In the genomic region with DNA sequence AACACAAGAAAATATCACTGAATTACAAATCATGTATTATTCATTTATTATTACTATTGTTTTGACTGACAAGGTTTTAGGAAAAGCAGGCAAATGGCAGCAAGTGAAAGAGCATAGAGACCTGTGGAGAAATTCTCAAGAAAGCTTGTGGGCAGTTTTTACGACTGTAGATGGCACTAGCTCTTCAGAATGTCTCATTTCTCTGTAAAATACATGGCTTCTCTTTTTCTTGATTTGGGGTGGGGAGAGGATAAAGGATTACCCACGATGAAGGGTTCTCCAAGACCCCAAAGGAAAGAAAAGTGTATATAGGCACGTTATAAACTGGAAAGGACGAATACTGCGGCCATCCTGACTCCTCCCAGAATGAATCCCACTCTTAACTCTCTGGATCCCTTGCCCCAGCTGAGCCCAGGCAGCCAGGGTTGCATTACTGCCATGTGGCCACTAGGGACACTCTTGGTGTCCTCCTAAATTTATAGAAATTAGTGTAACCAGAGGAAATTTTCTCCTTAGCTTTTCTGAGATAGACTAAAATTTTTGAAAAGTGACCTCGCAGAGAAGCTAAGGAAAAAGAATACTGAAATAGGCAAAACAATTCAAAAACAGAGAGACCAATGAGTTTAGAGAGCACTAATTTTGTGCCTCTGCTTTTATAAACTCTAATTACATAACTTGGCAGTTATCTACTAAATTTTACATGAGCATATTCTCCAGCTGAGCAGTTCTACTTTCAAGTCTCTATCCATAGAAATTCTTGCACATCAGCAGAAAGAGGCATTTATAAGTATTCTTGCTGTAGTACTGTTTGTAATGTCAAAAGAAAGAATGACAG, we compare ENCODE assay signal across 8 cellular contexts.
A peak's percentile ranks its signal among the peaks of the same experiment; 100 is the strongest.
DNase-seq lines count a peak whose midpoint lies in the region; ATAC-seq and TF ChIP-seq lines count a peak whose summit lies in the region.

No MANE protein-coding gene starts in this region.

- peak; percentile 79 for TF ChIP-seq CTCF in astrocyte of the spinal cord (IDR thresholded peaks at IDR 0.05; ENCODE audit: low read depth, low read length)

- H3K9ac ChIP-seq in iPS-15b (ENCODE audit: low read depth, low read length) = no peak overlapping the region

- H3K9me3 ChIP-seq in iPS-15b (ENCODE audit: control insufficient read depth, insufficient read depth, low read length) = no peaks in the 10 kb centered on the region

- H3K4me1 ChIP-seq in iPS-15b (ENCODE audit: control insufficient read depth, insufficient read depth, low read length) = no peaks in the 10 kb centered on the region

- peak; percentile 80 for ATAC-seq in GM18907 (IDR thresholded peaks at IDR 0.05; ENCODE audit: unreplicated experiment)
- no peak for ATAC-seq in GM21390 (IDR thresholded peaks at IDR 0.05; ENCODE audit: unreplicated experiment)
- no peak for ATAC-seq in HG02763 (IDR thresholded peaks at IDR 0.05; ENCODE audit: unreplicated experiment)

- DNase-seq in COLO668 (lab: John Stamatoyannopoulos, UW; ENCODE audit: unreplicated experiment) (peak; percentile 1), NCI-H1105 (lab: John Stamatoyannopoulos, UW) (peak; percentile 51), astrocyte of the spinal cord (ENCODE audit: low read depth, low spot score) (peak; percentile 29), smooth muscle cell of the brain vasculature (ENCODE audit: low read depth, low spot score) (peak; percentile 15)

- no peak overlapping the region for H3K4me3 ChIP-seq in astrocyte of the spinal cord (ENCODE audit: low read depth, low read length)
- H3K4me3 ChIP-seq in iPS-15b (ENCODE audit: low read depth, low read length) = peak overlapping the region; percentile 61

- no peaks in the 10 kb centered on the region for H3K36me3 ChIP-seq in iPS-15b (ENCODE audit: control insufficient read depth, insufficient read depth, low read length)

- in situ Hi-C loops in astrocyte of the spinal cord (cut with HindIII; ENCODE audit: low sequenced_read_pairs) = no loop called here

- no peaks in the 10 kb centered on the region for H3K27me3 ChIP-seq in iPS-15b (ENCODE audit: control insufficient read depth, insufficient read depth, low read length)

Comparison
In these comparisons a context has a peak if more than half of its experiments do, and no peak if none do; other contexts are left out.
1. DNase-seq: peak in every context shown above with its lines; median percentile 51 in NCI-H1105; 29 in astrocyte of the spinal cord; 15 in smooth muscle cell of the brain vasculature; 1 in COLO668.